In the genomic region with DNA sequence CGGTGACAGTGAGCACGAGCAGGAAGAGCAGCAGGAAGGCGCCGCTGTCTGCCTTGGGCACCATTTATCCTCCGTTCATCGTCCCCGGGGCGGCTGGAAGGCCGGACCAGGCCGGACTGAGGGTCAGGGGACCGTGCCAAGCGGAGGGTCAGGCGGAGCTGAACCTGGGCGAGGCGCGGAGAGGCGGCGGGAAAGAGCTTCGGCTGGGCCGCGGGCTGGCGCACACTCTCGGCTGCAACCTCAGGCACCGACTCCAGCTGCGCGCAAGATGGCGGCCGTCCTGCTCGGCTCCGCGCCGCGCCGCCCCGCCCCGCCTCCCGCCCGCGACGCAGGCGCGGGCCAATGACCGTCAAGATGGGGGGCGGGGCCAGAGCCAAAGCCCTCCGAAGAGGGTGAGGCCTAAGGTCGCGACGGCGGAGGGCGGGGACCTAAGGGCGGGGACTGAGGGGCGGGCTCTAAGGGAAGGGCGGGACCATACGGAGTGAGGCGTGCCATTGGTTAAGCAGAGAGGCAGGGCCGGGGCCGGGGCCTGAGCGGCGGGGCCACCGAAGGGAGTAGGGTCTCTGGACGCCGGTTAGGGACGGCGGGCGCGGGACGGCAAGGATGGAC, we compare ENCODE assay signal across 1 cellular context.
TF ChIP-seq lines count a peak whose summit lies in the region.

A gene with protein sequence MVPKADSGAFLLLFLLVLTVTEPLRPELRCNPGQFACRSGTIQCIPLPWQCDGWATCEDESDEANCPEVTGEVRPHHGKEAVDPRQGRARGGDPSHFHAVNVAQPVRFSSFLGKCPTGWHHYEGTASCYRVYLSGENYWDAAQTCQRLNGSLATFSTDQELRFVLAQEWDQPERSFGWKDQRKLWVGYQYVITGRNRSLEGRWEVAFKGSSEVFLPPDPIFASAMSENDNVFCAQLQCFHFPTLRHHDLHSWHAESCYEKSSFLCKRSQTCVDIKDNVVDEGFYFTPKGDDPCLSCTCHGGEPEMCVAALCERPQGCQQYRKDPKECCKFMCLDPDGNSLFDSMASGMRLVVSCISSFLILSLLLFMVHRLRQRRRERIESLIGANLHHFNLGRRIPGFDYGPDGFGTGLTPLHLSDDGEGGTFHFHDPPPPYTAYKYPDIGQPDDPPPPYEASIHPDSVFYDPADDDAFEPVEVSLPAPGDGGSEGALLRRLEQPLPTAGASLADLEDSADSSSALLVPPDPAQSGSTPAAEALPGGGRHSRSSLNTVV (minus strand): TSS at position 270 of the 609 bp plus-strand sequence. CDS start 206 bp downstream, at position 64.

TF ChIP-seq in HepG2, 621 proteins besides CTCF, POLR2A, EP300 and RAD21 (continued from another document and continues in another):
- TF ChIP-seq, protein P1, sequence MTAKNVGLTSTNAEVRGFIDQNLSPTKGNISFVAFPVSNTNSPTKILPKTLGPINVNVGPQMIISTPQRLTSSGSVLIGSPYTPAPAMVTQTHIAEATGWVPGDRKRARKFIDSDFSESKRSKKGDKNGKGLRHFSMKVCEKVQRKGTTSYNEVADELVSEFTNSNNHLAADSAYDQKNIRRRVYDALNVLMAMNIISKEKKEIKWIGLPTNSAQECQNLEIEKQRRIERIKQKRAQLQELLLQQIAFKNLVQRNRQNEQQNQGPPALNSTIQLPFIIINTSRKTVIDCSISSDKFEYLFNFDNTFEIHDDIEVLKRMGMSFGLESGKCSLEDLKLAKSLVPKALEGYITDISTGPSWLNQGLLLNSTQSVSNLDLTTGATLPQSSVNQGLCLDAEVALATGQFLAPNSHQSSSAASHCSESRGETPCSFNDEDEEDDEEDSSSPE (CRISPR knock-in tag; IDR thresholded peaks at IDR 0.05), result peak; percentile 66
- TF ChIP-seq HDAC1 (CRISPR knock-in tag; IDR thresholded peaks at IDR 0.05), result peak; percentile 13
- TF ChIP-seq, protein P2, sequence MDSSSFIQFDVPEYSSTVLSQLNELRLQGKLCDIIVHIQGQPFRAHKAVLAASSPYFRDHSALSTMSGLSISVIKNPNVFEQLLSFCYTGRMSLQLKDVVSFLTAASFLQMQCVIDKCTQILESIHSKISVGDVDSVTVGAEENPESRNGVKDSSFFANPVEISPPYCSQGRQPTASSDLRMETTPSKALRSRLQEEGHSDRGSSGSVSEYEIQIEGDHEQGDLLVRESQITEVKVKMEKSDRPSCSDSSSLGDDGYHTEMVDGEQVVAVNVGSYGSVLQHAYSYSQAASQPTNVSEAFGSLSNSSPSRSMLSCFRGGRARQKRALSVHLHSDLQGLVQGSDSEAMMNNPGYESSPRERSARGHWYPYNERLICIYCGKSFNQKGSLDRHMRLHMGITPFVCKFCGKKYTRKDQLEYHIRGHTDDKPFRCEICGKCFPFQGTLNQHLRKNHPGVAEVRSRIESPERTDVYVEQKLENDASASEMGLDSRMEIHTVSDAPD (CRISPR knock-in tag; IDR thresholded peaks at IDR 0.05), result no peak
- 0 out of 2 replicates have a peak, but pooled peaks have one; percentile 45 for TF ChIP-seq SP5 (CRISPR knock-in tag; IDR thresholded peaks at IDR 0.05; ENCODE audit: borderline replicate concordance, low read depth)
- TF ChIP-seq ZNF343 (CRISPR knock-in tag; IDR thresholded peaks at IDR 0.05), result no peak
- no peak for TF ChIP-seq NONO (IDR thresholded peaks at IDR 0.05)
- TF ChIP-seq NONO (CRISPR knock-in tag; conservative IDR thresholded peaks at IDR 0.05), result 0 out of 2 replicates have a peak, but pooled peaks have one; percentile 15
- peak; percentile 46; the same call in 1 of the 2 replicates for TF ChIP-seq DRAP1 (CRISPR knock-in tag; IDR thresholded peaks at IDR 0.05)
- TF ChIP-seq SRF (IDR thresholded peaks at IDR 0.05; ENCODE audit: low read depth, low read length), result no peak
- no peak for TF ChIP-seq SMYD3 (CRISPR knock-in tag; IDR thresholded peaks at IDR 0.05)
- TF ChIP-seq RXRA (CRISPR knock-in tag; IDR thresholded peaks at IDR 0.05), result no peak
- TF ChIP-seq ZNF674 (CRISPR knock-in tag; IDR thresholded peaks at IDR 0.05; ENCODE audit: low read depth), result no peak
- TF ChIP-seq ZNF251 (CRISPR knock-in tag; IDR thresholded peaks at IDR 0.05), result no peak
- TF ChIP-seq ZNF280B (CRISPR knock-in tag; IDR thresholded peaks at IDR 0.05; ENCODE audit: borderline replicate concordance), result no peak
- TF ChIP-seq FOXC1 (CRISPR knock-in tag; IDR thresholded peaks at IDR 0.05; ENCODE audit: borderline replicate concordance), result no peak
- peak; percentile 34; the same call in 1 of the 2 replicates for TF ChIP-seq MYC (CRISPR knock-in tag; IDR thresholded peaks at IDR 0.05; ENCODE audit: borderline replicate concordance)
- no peak for TF ChIP-seq ZSCAN9 (CRISPR knock-in tag; IDR thresholded peaks at IDR 0.05; ENCODE audit: borderline replicate concordance)
- TF ChIP-seq ISL2 (CRISPR knock-in tag; IDR thresholded peaks at IDR 0.05), result no peak
- TF ChIP-seq CEBPZ (IDR thresholded peaks at IDR 0.05; ENCODE audit: low read length), result no peak
- TF ChIP-seq ZNF337 (CRISPR knock-in tag; IDR thresholded peaks at IDR 0.05; ENCODE audit: borderline replicate concordance, low read depth), result no peak
- no peak for TF ChIP-seq ELF1 (CRISPR knock-in tag; IDR thresholded peaks at IDR 0.05)
- TF ChIP-seq SOX13 (IDR thresholded peaks at IDR 0.05), result no peak
- no peak for TF ChIP-seq SOX13 (CRISPR knock-in tag; conservative IDR thresholded peaks at IDR 0.05 in 1 of 2, IDR thresholded peaks at IDR 0.05 in 1 of 2)
- TF ChIP-seq PAX8 (CRISPR knock-in tag; IDR thresholded peaks at IDR 0.05; ENCODE audit: borderline replicate concordance), result no peak
- TF ChIP-seq, protein P3, sequence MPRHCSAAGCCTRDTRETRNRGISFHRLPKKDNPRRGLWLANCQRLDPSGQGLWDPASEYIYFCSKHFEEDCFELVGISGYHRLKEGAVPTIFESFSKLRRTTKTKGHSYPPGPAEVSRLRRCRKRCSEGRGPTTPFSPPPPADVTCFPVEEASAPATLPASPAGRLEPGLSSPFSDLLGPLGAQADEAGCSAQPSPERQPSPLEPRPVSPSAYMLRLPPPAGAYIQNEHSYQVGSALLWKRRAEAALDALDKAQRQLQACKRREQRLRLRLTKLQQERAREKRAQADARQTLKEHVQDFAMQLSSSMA (CRISPR knock-in tag; IDR thresholded peaks at IDR 0.05), result no peak
- TF ChIP-seq HNF4G (IDR thresholded peaks at IDR 0.05; ENCODE audit: borderline replicate concordance, low read depth, low read length), result no peak
- TF ChIP-seq HNF4G (CRISPR knock-in tag; IDR thresholded peaks at IDR 0.05; ENCODE audit: borderline replicate concordance, low read depth), result no peak
- no peak for TF ChIP-seq ZNF589 (CRISPR knock-in tag; conservative IDR thresholded peaks at IDR 0.05)
- TF ChIP-seq, protein P4, sequence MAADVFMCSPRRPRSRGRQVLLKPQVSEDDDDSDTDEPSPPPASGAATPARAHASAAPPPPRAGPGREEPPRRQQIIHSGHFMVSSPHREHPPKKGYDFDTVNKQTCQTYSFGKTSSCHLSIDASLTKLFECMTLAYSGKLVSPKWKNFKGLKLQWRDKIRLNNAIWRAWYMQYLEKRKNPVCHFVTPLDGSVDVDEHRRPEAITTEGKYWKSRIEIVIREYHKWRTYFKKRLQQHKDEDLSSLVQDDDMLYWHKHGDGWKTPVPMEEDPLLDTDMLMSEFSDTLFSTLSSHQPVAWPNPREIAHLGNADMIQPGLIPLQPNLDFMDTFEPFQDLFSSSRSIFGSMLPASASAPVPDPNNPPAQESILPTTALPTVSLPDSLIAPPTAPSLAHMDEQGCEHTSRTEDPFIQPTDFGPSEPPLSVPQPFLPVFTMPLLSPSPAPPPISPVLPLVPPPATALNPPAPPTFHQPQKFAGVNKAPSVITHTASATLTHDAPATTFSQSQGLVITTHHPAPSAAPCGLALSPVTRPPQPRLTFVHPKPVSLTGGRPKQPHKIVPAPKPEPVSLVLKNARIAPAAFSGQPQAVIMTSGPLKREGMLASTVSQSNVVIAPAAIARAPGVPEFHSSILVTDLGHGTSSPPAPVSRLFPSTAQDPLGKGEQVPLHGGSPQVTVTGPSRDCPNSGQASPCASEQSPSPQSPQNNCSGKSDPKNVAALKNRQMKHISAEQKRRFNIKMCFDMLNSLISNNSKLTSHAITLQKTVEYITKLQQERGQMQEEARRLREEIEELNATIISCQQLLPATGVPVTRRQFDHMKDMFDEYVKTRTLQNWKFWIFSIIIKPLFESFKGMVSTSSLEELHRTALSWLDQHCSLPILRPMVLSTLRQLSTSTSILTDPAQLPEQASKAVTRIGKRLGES (CRISPR knock-in tag; IDR thresholded peaks at IDR 0.05; ENCODE audit: borderline replicate concordance), result no peak
- peak; percentile 69 for TF ChIP-seq POLR2AphosphoS5 (IDR thresholded peaks at IDR 0.05; ENCODE audit: low read depth, low read length)
- TF ChIP-seq SP2 (CRISPR knock-in tag; IDR thresholded peaks at IDR 0.05), result peak; percentile 54; the same call in 1 of the 2 replicates
- TF ChIP-seq FOXP4 (CRISPR knock-in tag; IDR thresholded peaks at IDR 0.05), result no peak
- TF ChIP-seq TCF7 (IDR thresholded peaks at IDR 0.05; ENCODE audit: low read depth), result no peak
- TF ChIP-seq ZFP41 (CRISPR knock-in tag; IDR thresholded peaks at IDR 0.05; ENCODE audit: borderline replicate concordance), result no peak
- 0 out of 2 replicates have a peak, but pooled peaks have one; percentile 37 for TF ChIP-seq IKZF5 (CRISPR knock-in tag; IDR thresholded peaks at IDR 0.05)
- no peak for TF ChIP-seq ZNF230 (CRISPR knock-in tag; IDR thresholded peaks at IDR 0.05)
- no peak for TF ChIP-seq XRCC5 (optimal IDR thresholded peaks at IDR 0.05; ENCODE audit: low read length)
- no peak for TF ChIP-seq ZNF737 (CRISPR knock-in tag; IDR thresholded peaks at IDR 0.05; ENCODE audit: borderline replicate concordance)
- no peak for TF ChIP-seq EHMT2 (IDR thresholded peaks at IDR 0.05; ENCODE audit: borderline replicate concordance, low read depth, low read length)
- no peak for TF ChIP-seq MAFF (IDR thresholded peaks at IDR 0.05; ENCODE audit: low read depth, low read length)
- no peak for TF ChIP-seq NFATC3 (CRISPR knock-in tag; IDR thresholded peaks at IDR 0.05)
- no peak for TF ChIP-seq ZNF816 (CRISPR knock-in tag; IDR thresholded peaks at IDR 0.05; ENCODE audit: borderline replicate concordance)
